Comparison of ENCODE assay signal across 9 cellular contexts in the genomic region with DNA sequence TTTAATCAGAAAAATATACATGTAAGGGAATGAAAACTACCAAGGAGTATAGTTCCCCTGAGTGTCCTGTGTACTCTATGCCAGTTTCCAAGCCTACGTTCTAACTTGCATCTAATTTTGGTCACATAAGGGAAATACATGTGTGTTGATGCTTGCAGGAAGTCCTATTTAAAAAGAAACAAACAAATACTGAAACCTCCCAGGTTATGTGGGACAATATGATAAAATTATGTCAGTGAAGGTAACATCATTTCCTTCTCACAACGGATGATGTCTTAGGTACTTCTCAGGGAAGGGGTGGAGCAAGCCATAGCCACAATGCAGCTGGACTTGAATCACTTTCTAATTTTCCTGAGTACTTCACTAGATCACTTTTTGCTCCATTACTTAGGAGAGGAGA.
DNase-seq lines count a peak whose midpoint lies in the region; ATAC-seq and TF ChIP-seq lines count a peak whose summit lies in the region.
"Had no signal": no experiment of that assay in that cellular context is flagged by ENCODE, and none has a peak within 500 bp of the region (broad histone marks: within the 10 kb centered on the region; RNA-seq: fewer than 3 reads in every experiment).

No MANE protein-coding gene starts in this region.

- H3K4me3 Mint-ChIP-seq in stimulated activated naive CD8-positive, alpha-beta T cell treated with anti-CD3 and anti-CD28 coated beads, Interleukin-15, amount 100 ng/mL, for 72 hours = no peak overlapping the region

- no peaks in the 10 kb centered on the region for H3K36me3 ChIP-seq in muscle layer of duodenum (ENCODE audit: control insufficient read depth in 1 of 2, insufficient read depth in 2 of 2, low read length in 2 of 2)

- H3K27me3 ChIP-seq in muscle layer of duodenum (ENCODE audit: low read depth, low read length) = no peaks in the 10 kb centered on the region

- no peak overlapping the region for H3K4me3 ChIP-seq in choroid plexus epithelial cell (ENCODE audit: low read depth, low read length)
- H3K4me3 ChIP-seq in muscle layer of duodenum (ENCODE audit: low read depth in 1 of 2, low read length in 2 of 2) = no peak overlapping the region

- peak; percentile 56 for ATAC-seq in stimulated activated naive CD8-positive, alpha-beta T cell treated with anti-CD3 and anti-CD28 coated beads, Interleukin-15, amount 100 ng/mL, for 72 hours
- ATAC-seq in stimulated activated naive CD8-positive, alpha-beta T cell treated with anti-CD3 and anti-CD28 coated beads, Interleukin-15, Interleukin-2, amounts not matched to agents 100 U/mL and 50 U/mL, for 24 hours = no peak

- no peaks in the 10 kb centered on the region for H3K9me3 ChIP-seq in muscle layer of duodenum (ENCODE audit: control insufficient read depth in 1 of 2, low read length in 2 of 2)

- H3K9me3 Mint-ChIP-seq in stimulated activated naive CD8-positive, alpha-beta T cell treated with anti-CD3 and anti-CD28 coated beads, Interleukin-15, amount 100 ng/mL, for 72 hours = no peaks in the 10 kb centered on the region

- peaks cover 4 to 7% of the 10 kb centered on the region in 2 donors for H3K4me1 ChIP-seq in muscle layer of duodenum (ENCODE audit: control insufficient read depth in 1 of 2, insufficient read depth in 2 of 2, low read length in 2 of 2)

- peak overlapping the region; percentile 17 for H3K27ac ChIP-seq in muscle layer of duodenum (ENCODE audit: low read length)

- no peak for DNase-seq in stimulated activated naive CD8-positive, alpha-beta T cell treated with anti-CD3 and anti-CD28 coated beads, Interleukin-15, amount 100 ng/mL, for 72 hours
- DNase-seq in stimulated activated naive CD8-positive, alpha-beta T cell treated with anti-CD3 and anti-CD28 coated beads, Interleukin-15, Interleukin-2, amounts not matched to agents 100 U/mL and 50 U/mL, for 24 hours = no peak
- DNase-seq in choroid plexus epithelial cell (ENCODE audit: low read depth) (peak; percentile 15), NCI-H128 (lab: John Stamatoyannopoulos, UW; ENCODE audit: unreplicated experiment) (no peak), hypothalamus (lab: John Stamatoyannopoulos, UW) (no peak), HPDE6-E6E7 (ENCODE audit: extremely low spot score) (no peak), HCEC 1CT (no peak)
- DNase-seq: stimulated activated naive CD4-positive, alpha-beta T cell treated with Interleukin-2 at 50 U/mL for 16 hours had no signal

- H3K27ac Mint-ChIP-seq in stimulated activated naive CD8-positive, alpha-beta T cell treated with anti-CD3 and anti-CD28 coated beads, Interleukin-15, amount 100 ng/mL, for 72 hours = peak overlapping the region in 1 of 2 donors; percentile 42

- TF ChIP-seq CTCF in choroid plexus epithelial cell (conservative IDR thresholded peaks at IDR 0.05; ENCODE audit: low read depth, low read length) = no peak

- H3K27me3 Mint-ChIP-seq in stimulated activated naive CD8-positive, alpha-beta T cell treated with anti-CD3 and anti-CD28 coated beads, Interleukin-15, amount 100 ng/mL, for 72 hours = peaks cover 10% of the 10 kb centered on the region

- no peaks in the 10 kb centered on the region for H3K4me1 Mint-ChIP-seq in stimulated activated naive CD8-positive, alpha-beta T cell treated with anti-CD3 and anti-CD28 coated beads, Interleukin-15, amount 100 ng/mL, for 72 hours
